In genomic region chr7:106110885-106111670, GRCh38 we compare ENCODE assay signal across 8 cellular contexts. TPM values are rescaled to one million over a fixed set of nuclear protein-coding genes. Genes with fewer than 3 reads are reported as not detected.
A peak's percentile ranks its signal among the peaks of the same experiment; 100 is the strongest.
DNase-seq lines count a peak whose midpoint lies in the region; ATAC-seq and TF ChIP-seq lines count a peak whose summit lies in the region.

No MANE protein-coding gene starts in this region.

- TF ChIP-seq CTCF in WERI-Rb-1 (IDR thresholded peaks at IDR 0.05; ENCODE audit: low read depth, low read length), result no peak

- DNase-seq in AG08395 (ENCODE audit: low spot score), result peak; percentile 32
- DNase-seq in HCEC 1CT, result peak; percentile 29
- no peak for DNase-seq in WERI-Rb-1
- DNase-seq in foreskin melanocyte, result peak; percentile 45
- peak; percentile 64 for DNase-seq in renal cortical epithelial cell (ENCODE audit: low read depth)
- no peak for DNase-seq in NCI-H2029 treated with DMSO at 0.1 percent for 48 hours (lab: John Stamatoyannopoulos, UW)
- no peak for DNase-seq in GDM1 (lab: John Stamatoyannopoulos, UW)

- H3K27ac ChIP-seq in WERI-Rb-1, result peak overlapping the region; percentile 87

- no peaks in the 10 kb centered on the region for H3K9me3 ChIP-seq in WERI-Rb-1 (ENCODE audit: severe bottlenecking)

- H3K27me3 ChIP-seq in WERI-Rb-1 (ENCODE audit: insufficient read depth, low read depth, severe bottlenecking), result no peaks in the 10 kb centered on the region

- H3K36me3 ChIP-seq in WERI-Rb-1, result peaks cover 26% of the 10 kb centered on the region

- peak overlapping the region; percentile 87 for H3K4me3 ChIP-seq in WERI-Rb-1 (ENCODE audit: low read depth, low read length)

- ATAC-seq in GM18498 (IDR thresholded peaks at IDR 0.05; ENCODE audit: unreplicated experiment), result no peak

RNA-seq across cellular contexts. Expression of gene SYPL1, which starts 1.0 kb away (rescaled TPM):
- total RNA-seq in renal cortical epithelial cell, result 91.2 and 162 TPM in 2 replicates

Comparison
In these comparisons a context has a peak if more than half of its experiments do, and no peak if none do; other contexts are left out.
1. DNase-seq: peak in AG08395 (single experiment), HCEC 1CT (single experiment), foreskin melanocyte (single experiment) and renal cortical epithelial cell (single experiment); none in WERI-Rb-1 (single experiment), NCI-H2029 treated with DMSO at 0.1 percent for 48 hours (single experiment) and GDM1 (single experiment).